23 cellular contexts compared by ENCODE assay signal in the genomic region with DNA sequence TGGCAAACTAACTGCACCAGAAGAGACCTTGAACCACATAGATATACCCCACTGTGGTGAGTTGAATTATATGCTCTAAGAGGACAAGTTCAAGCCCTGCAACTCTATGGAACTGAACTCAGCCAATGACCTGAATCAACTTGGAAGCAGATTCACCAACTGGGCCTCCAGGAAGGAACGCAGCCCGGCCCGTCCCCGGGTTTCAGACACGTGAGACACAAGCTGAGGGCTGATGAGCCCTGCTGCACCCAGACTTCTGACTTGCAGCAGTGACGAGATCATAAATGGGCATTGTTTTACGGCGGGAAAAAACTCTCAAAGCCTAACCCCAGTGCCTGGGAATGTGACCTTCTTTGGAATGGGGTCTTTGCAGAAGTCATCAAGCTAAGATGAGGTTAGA. TPM values are rescaled to one million over a fixed set of nuclear protein-coding genes. Genes with fewer than 3 reads are reported as not detected.
DNase-seq lines count a peak whose midpoint lies in the region; ATAC-seq and TF ChIP-seq lines count a peak whose summit lies in the region.
"Had no signal": no experiment of that assay in that cellular context is flagged by ENCODE, and none has a peak within 500 bp of the region (broad histone marks: within the 10 kb centered on the region; RNA-seq: fewer than 3 reads in every experiment).

No MANE protein-coding gene starts in this region.

- no peak for ATAC-seq in Right ventricle myocardium superior (ENCODE audit: poor library complexity)
- ATAC-seq in Right ventricle myocardium inferior = no peak
- ATAC-seq: GM12878 had no signal

- DNase-seq in Right ventricle myocardium superior (peak; percentile 29), Right ventricle myocardium inferior (ENCODE audit: missing footprints) (no peak), islet precursor cell (peak; percentile 29), mesenteric fat pad (ENCODE audit: low spot score) (peak; percentile 76), NCI-H2081 treated with DMSO at 0.1 percent for 48 hours (lab: John Stamatoyannopoulos, UW) (no peak), GM13977 (ENCODE audit: low spot score) (no peak)
- DNase-seq: 8988T; ACHN; BE2C; C1 segment of cervical spinal cord; CD4-positive, alpha-beta memory T cell; CD4-positive, CD25-positive, alpha-beta regulatory T cell; CD8-positive, alpha-beta memory T cell; COR-L47; DMS 273 treated with DMSO at 0.1 percent for 48 hours; DMS153; DMS53; DMS79; DND-41; EL; GDM1 had no signal

- intact Hi-C loops in Right ventricle myocardium superior (cut with DNase I) = no loop called here
- intact Hi-C loops in Right ventricle myocardium inferior (cut with DNase I) = no loop called here

- TF ChIP-seq CTCF in GM13977 (IDR thresholded peaks at IDR 0.05; ENCODE audit: extremely low read depth, insufficient read depth, missing control alignments) = no peak

- in situ Hi-C loops in GM13977 (cut with MboI; ENCODE audit: low pct_unique_long_range_greater_than_20kb, low sequenced_read_pairs, unreplicated experiment) = no loop called here

RNA-seq across cellular contexts. Expression of a gene that starts 28.5 kb away (rescaled TPM):
- total RNA-seq in Right ventricle myocardium superior (not detected), Right ventricle myocardium inferior (not detected), mesenteric fat pad (1.4 TPM)
- total RNA-seq: CD4-positive, alpha-beta memory T cell; CD4-positive, CD25-positive, alpha-beta regulatory T cell; G401; GM12878 had no signal

Comparison
In these comparisons a context has a peak if more than half of its experiments do, and no peak if none do; other contexts are left out.
1. DNase-seq: peak in Right ventricle myocardium superior (single experiment), islet precursor cell (single experiment) and mesenteric fat pad (single experiment); none in Right ventricle myocardium inferior (single experiment), NCI-H2081 treated with DMSO at 0.1 percent for 48 hours (single experiment) and GM13977 (single experiment).